Comparison of ENCODE assay signal across 1 cellular context in the genomic region with DNA sequence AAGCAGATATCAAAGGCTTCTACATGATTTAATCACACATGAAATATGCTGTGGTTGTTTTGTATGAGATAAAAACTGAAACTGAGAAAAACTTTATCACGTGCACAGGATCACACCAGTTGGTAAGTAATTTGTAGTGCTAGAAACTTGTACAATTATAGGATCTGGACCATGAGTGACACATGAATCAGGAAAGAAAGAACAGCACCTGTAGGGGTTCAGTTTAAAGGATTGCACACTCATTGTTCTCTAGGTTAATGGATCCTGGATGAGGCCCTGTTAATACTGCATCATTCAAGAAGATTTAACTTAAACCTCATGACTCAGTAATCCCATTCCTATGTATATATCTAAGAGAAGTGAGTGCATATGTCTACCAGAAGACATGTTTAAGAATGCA.
A peak's percentile ranks its signal among the peaks of the same experiment; 100 is the strongest.
TF ChIP-seq lines count a peak whose summit lies in the region.

No MANE protein-coding gene starts in this region.

TF ChIP-seq in GM12878, 131 proteins besides CTCF, POLR2A, EP300 and RAD21 (continued from another document):
- TF ChIP-seq, protein P1, sequence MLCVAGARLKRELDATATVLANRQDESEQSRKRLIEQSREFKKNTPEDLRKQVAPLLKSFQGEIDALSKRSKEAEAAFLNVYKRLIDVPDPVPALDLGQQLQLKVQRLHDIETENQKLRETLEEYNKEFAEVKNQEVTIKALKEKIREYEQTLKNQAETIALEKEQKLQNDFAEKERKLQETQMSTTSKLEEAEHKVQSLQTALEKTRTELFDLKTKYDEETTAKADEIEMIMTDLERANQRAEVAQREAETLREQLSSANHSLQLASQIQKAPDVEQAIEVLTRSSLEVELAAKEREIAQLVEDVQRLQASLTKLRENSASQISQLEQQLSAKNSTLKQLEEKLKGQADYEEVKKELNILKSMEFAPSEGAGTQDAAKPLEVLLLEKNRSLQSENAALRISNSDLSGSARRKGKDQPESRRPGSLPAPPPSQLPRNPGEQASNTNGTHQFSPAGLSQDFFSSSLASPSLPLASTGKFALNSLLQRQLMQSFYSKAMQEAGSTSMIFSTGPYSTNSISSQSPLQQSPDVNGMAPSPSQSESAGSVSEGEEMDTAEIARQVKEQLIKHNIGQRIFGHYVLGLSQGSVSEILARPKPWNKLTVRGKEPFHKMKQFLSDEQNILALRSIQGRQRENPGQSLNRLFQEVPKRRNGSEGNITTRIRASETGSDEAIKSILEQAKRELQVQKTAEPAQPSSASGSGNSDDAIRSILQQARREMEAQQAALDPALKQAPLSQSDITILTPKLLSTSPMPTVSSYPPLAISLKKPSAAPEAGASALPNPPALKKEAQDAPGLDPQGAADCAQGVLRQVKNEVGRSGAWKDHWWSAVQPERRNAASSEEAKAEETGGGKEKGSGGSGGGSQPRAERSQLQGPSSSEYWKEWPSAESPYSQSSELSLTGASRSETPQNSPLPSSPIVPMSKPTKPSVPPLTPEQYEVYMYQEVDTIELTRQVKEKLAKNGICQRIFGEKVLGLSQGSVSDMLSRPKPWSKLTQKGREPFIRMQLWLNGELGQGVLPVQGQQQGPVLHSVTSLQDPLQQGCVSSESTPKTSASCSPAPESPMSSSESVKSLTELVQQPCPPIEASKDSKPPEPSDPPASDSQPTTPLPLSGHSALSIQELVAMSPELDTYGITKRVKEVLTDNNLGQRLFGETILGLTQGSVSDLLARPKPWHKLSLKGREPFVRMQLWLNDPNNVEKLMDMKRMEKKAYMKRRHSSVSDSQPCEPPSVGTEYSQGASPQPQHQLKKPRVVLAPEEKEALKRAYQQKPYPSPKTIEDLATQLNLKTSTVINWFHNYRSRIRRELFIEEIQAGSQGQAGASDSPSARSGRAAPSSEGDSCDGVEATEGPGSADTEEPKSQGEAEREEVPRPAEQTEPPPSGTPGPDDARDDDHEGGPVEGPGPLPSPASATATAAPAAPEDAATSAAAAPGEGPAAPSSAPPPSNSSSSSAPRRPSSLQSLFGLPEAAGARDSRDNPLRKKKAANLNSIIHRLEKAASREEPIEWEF (IDR thresholded peaks at IDR 0.05; ENCODE audit: insufficient replicate concordance, low read depth, low read length), result no peak
- TF ChIP-seq CBFB (IDR thresholded peaks at IDR 0.05; ENCODE audit: low read depth), result no peak
- no peak for TF ChIP-seq RELA (IDR thresholded peaks at IDR 0.05; ENCODE audit: borderline replicate concordance, partially characterized antibody)
- TF ChIP-seq FOXM1 (IDR thresholded peaks at IDR 0.05; ENCODE audit: low read depth, low read length), result no peak
- TF ChIP-seq CHD2 (IDR thresholded peaks at IDR 0.05; ENCODE audit: borderline replicate concordance, low read depth, low read length), result no peak
- TF ChIP-seq TARDBP (IDR thresholded peaks at IDR 0.05; ENCODE audit: borderline replicate concordance), result no peak
- TF ChIP-seq IKZF2 (IDR thresholded peaks at IDR 0.05), result 0 out of 4 replicates have a peak, but pooled peaks of 1 of the 2 experiments have one; percentile 25
- TF ChIP-seq, protein P2, sequence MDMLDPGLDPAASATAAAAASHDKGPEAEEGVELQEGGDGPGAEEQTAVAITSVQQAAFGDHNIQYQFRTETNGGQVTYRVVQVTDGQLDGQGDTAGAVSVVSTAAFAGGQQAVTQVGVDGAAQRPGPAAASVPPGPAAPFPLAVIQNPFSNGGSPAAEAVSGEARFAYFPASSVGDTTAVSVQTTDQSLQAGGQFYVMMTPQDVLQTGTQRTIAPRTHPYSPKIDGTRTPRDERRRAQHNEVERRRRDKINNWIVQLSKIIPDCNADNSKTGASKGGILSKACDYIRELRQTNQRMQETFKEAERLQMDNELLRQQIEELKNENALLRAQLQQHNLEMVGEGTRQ (IDR thresholded peaks at IDR 0.05; ENCODE audit: borderline replicate concordance, low read depth, low read length), result no peak
- TF ChIP-seq FOXK2 (IDR thresholded peaks at IDR 0.05), result no peak
- TF ChIP-seq BHLHE40 (IDR thresholded peaks at IDR 0.05; ENCODE audit: borderline replicate concordance in 1 of 2, low read depth in 2 of 2, low read length in 1 of 2), result peak; percentile 86 to 89
- no peak for TF ChIP-seq HDGF (IDR thresholded peaks at IDR 0.05)
- TF ChIP-seq RUNX3 (IDR thresholded peaks at IDR 0.05; ENCODE audit: low read length), result peak; percentile 39
